In the genomic region with DNA sequence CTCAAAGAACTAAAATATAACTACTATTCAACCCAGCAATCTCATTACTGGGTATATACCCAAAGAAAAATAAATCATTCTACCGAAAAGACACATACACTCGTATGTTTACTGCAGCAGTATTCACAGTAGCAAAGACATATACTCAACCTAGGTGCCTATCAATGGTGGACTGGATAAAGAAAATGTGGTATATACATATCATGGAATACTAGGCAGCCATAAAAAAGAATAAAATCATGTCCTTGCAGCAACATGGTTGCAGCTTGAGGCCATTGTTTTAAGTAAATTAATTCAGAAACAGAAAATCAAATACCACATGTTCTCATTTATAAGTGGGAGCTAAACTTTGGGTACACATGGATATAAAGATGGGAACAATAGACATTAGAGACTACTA, we compare ENCODE assay signal across 32 cellular contexts.
"Had no signal": no experiment of that assay in that cellular context is flagged by ENCODE, and none has a peak within 500 bp of the region (broad histone marks: within the 10 kb centered on the region; RNA-seq: fewer than 3 reads in every experiment).

No MANE protein-coding gene starts in this region.

- FAIRE-seq: astrocyte, bronchial epithelial cell had no signal

- ATAC-seq: activated naive CD4-positive, alpha-beta T cell treated with anti-CD3 and anti-CD28 coated beads, Interleukin-2, amount 50 U/mL, for 72 hours; activated naive CD8-positive, alpha-beta T cell treated with anti-CD3 and anti-CD28 coated beads, Interleukin-2, amount 50 U/mL, for 24 hours; activated T-cell treated with anti-CD3 and anti-CD28 coated beads, Interleukin-2, amount 50 U/mL, for 4 hours; activated T-cell treated with anti-CD3 and anti-CD28 coated beads, Interleukin-2, amount 50 U/mL, for 72 hours; activated T-helper 17 cell treated with anti-CD3 and anti-CD28 coated beads, Interleukin-2, amount 50 U/mL, for 72 hours; body of pancreas had no signal

- H3K4me3 ChIP-seq: adrenal gland, ascending aorta, body of pancreas, breast epithelium, cardiac muscle cell had no signal

- H3K27me3 ChIP-seq: adrenal gland, ascending aorta, body of pancreas, brain microvascular endothelial cell, cardiac muscle cell had no signal

- DNase-seq: activated effector memory CD4-positive, alpha-beta T cell treated with anti-CD3 and anti-CD28 coated beads, Interleukin-2, amount 50 U/mL, for 16 hours; activated gamma-delta T cell; activated gamma-delta T cell treated with Interleukin-2 at 50 U/mL for 16 hours; activated naive CD4-positive, alpha-beta T cell; activated naive CD4-positive, alpha-beta T cell treated with anti-CD3 and anti-CD28 coated beads for 36 hours; activated naive CD4-positive, alpha-beta T cell treated with anti-CD3 and anti-CD28 coated beads, Interleukin-2, amount 10 ng/mL, durations not matched to agents 7 days and 5 days; activated naive CD4-positive, alpha-beta T cell treated with anti-CD3 and anti-CD28 coated beads, Interleukin-2, amount 50 U/mL, for 16 hours; activated naive CD4-positive, alpha-beta T cell treated with Interleukin-2 at 50 U/mL for 16 hours; activated naive CD8-positive, alpha-beta T cell treated with anti-CD3 and anti-CD28 coated beads for 36 hours; activated naive CD8-positive, alpha-beta T cell treated with anti-CD3 and anti-CD28 coated beads, Interleukin-2, amount 10 ng/mL, durations not matched to agents 7 days and 5 days; activated naive CD8-positive, alpha-beta T cell treated with anti-CD3 and anti-CD28 coated beads, Interleukin-2, amount 50 U/mL, for 24 hours; activated T-cell treated with anti-CD3 and anti-CD28 coated beads, Interleukin-2, amount 50 U/mL, for 24 hours; activated T-cell treated with anti-CD3 and anti-CD28 coated beads, Interleukin-2, amount 50 U/mL, for 4 hours; activated T-cell treated with anti-CD3 and anti-CD28 coated beads, Interleukin-2, amount 50 U/mL, for 48 hours; activated T-cell treated with anti-CD3 and anti-CD28 coated beads, Interleukin-2, amount 50 U/mL, for 72 hours; adrenal gland; amniotic stem cell; amygdala; anterior cingulate cortex; aorta; body of pancreas; brain microvascular endothelial cell; caudate nucleus; central memory CD4-positive, alpha-beta T cell; cerebellar nuclear complex had no signal

- H3K36me3 ChIP-seq: adrenal gland, ascending aorta, brain microvascular endothelial cell, breast epithelium, cardiac muscle cell had no signal

- H3K9me3 ChIP-seq: adrenal gland, ascending aorta, body of pancreas, breast epithelium had no signal

- H3K27ac ChIP-seq: adrenal gland, ascending aorta, body of pancreas, brain microvascular endothelial cell, breast epithelium, cardiac muscle cell had no signal

- H3K4me1 ChIP-seq: adrenal gland, ascending aorta, body of pancreas, breast epithelium had no signal
